6 cellular contexts compared by ENCODE assay signal in the genomic region with DNA sequence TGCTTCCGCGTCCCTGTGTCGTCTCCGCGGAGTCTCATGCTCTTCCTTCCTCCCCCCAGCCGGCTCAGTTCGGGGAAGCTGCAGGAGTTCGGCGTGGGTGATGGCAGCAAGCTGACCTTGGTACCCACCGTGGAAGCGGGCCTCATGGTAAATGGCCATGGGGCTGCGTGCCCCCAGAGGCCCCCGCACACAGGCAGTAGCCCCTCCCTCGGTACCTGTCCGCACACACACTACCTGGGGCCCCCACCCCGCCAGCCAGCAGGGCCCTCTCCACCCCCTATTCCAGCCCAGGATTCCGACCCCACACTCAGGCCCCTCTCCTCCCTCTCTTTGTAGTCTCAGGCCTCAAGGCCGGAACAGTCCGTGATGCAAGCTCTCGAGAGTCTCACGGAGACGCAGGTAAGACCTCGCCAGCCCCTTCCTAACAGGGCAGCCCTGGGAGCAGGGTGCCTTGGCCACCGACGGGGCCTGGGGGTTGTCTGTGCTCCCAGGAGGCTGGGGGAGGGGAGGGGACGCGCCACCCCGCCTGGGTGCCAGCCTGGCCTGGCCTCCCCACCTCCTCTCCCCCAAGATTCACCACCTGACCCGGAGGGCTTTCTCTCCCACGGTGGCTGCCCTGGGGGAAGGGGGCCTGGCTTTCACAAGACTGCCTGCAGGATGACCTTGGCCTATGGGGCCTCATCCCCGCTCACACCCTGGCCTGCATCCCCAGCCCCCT. TPM values are rescaled to one million over a fixed set of nuclear protein-coding genes. Genes with fewer than 3 reads are reported as not detected.
A peak's percentile ranks its signal among the peaks of the same experiment; 100 is the strongest.
DNase-seq lines count a peak whose midpoint lies in the region; ATAC-seq and TF ChIP-seq lines count a peak whose summit lies in the region.

No MANE protein-coding gene starts in this region.

- peaks cover 34% of the 10 kb centered on the region for H3K4me1 Mint-ChIP-seq in chondrocyte (ENCODE audit: low read depth)

- no peaks in the 10 kb centered on the region for H3K9me2 ChIP-seq in OCI-LY1 (ENCODE audit: low read depth, low read length)

- H3K27me3 ChIP-seq in OCI-LY1 (ENCODE audit: insufficient read depth, low read length) (no peaks in the 10 kb centered on the region), ovary (no peaks in the 10 kb centered on the region)

- peak overlapping the region; percentile 85 for H3K4me2 ChIP-seq in OCI-LY1 (ENCODE audit: low read length)

- H3K4me1 ChIP-seq in OCI-LY1 (ENCODE audit: insufficient read depth, low read length, severe bottlenecking) (peaks cover 21% of the 10 kb centered on the region), ovary (ENCODE audit: insufficient read depth) (peaks cover 22% of the 10 kb centered on the region)

- H3K27ac ChIP-seq in C4-2B (peak overlapping the region; percentile 96), OCI-LY1 (ENCODE audit: low read depth, low read length, poor library complexity, severe bottlenecking) (peak overlapping the region; percentile 95), ovary (peak overlapping the region; percentile 87 to 89)

- intact Hi-C loops in ovary (cut with DNase I), result no loop called here

- H3K36me3 Mint-ChIP-seq in chondrocyte (ENCODE audit: low read depth), result peaks cover 23% of the 10 kb centered on the region

- no peaks in the 10 kb centered on the region for H3K9me3 ChIP-seq in OCI-LY1 (ENCODE audit: low read length)
- H3K9me3 ChIP-seq in ovary, result no peaks in the 10 kb centered on the region

- TF ChIP-seq CTCF in C4-2B (conservative IDR thresholded peaks at IDR 0.05) (no peak), OCI-LY1 (IDR thresholded peaks at IDR 0.05; ENCODE audit: low read length) (no peak), chondrocyte (IDR thresholded peaks at IDR 0.05) (no peak), ovary (IDR thresholded peaks at IDR 0.05) (no peak)

- no peak for DNase-seq in chondrocyte (ENCODE audit: low spot score)
- peak in 2 of 5 donors; percentile 66 to 74 for DNase-seq in ovary
- DNase-seq in NCI-H345 treated with DMSO at 0.1 percent for 48 hours (lab: John Stamatoyannopoulos, UW; ENCODE audit: unreplicated experiment), result no peak

- H3K79me2 ChIP-seq in OCI-LY1 (ENCODE audit: insufficient read depth, low read length), result no peaks in the 10 kb centered on the region

- H3F3A ChIP-seq in OCI-LY1 (ENCODE audit: insufficient read depth, low read length), result no peaks in the 10 kb centered on the region

- no peak for TF ChIP-seq POLR2A in ovary (IDR thresholded peaks at IDR 0.05)

- H3K27ac Mint-ChIP-seq in chondrocyte (ENCODE audit: unreplicated experiment), result peak overlapping the region; percentile 92

- H3K9ac ChIP-seq in OCI-LY1 (ENCODE audit: low read length), result peak overlapping the region; percentile 91

- no peak for ATAC-seq in HG02852 (IDR thresholded peaks at IDR 0.05; ENCODE audit: unreplicated experiment)

- no peak overlapping the region for H2AFZ ChIP-seq in OCI-LY1 (ENCODE audit: low read length)

- H3K36me3 ChIP-seq in OCI-LY1 (ENCODE audit: insufficient read depth, low read length) (peaks cover 37% of the 10 kb centered on the region), ovary (no peaks in the 10 kb centered on the region)

- no peaks in the 10 kb centered on the region for H4K20me1 ChIP-seq in OCI-LY1 (ENCODE audit: insufficient read depth, low read length)

- peak overlapping the region; percentile 90 for H3K4me3 Mint-ChIP-seq in chondrocyte (ENCODE audit: unreplicated experiment)

- H3K4me3 ChIP-seq in OCI-LY1 (ENCODE audit: low read depth, low read length, poor library complexity, severe bottlenecking), result peak overlapping the region; percentile 76
- peak overlapping the region; percentile 65 for H3K4me3 ChIP-seq in ovary

- WGBS in ovary, 3 donors, result 5 to 7% (median 6%) methylated on average over 27 to 31 of the region's 31 CpGs

- H3K27me3 Mint-ChIP-seq in chondrocyte (ENCODE audit: low read depth), result no peaks in the 10 kb centered on the region

- TF ChIP-seq EP300 in ovary (IDR thresholded peaks at IDR 0.05), result no peak

- H3K9me3 Mint-ChIP-seq in chondrocyte (ENCODE audit: low read depth), result no peaks in the 10 kb centered on the region

RNA-seq across cellular contexts. Expression of a gene that starts 3.3 kb away (rescaled TPM):
- total RNA-seq in chondrocyte, result 64.5 to 75.3 TPM (median 68.3 TPM) in 3 replicates
- total RNA-seq in ovary, result 100 to 1,000 TPM in 5 of 7 donors, 10 to 100 TPM in 2; 44.9 to 261 (median 107) TPM
- polyA plus RNA-seq in ovary, result 10 to 100 TPM; 10.1 to 26.7 TPM

RNA-seq across cellular contexts. Expression of a gene that starts 10.1 kb away (rescaled TPM):
- total RNA-seq in chondrocyte (110 to 125 TPM (median 122 TPM) in 3 replicates), ovary (100 to 1,000 TPM in 6 of 7 donors, 10 to 100 TPM in 1; 71.9 to 218 (median 148) TPM)
- polyA plus RNA-seq in ovary, result 100 to 1,000 TPM in 1 of 2 donors, 1 to 10 TPM in 1; 1.3 to 110 TPM

RNA-seq across cellular contexts. Expression of a gene that starts 13.9 kb away (rescaled TPM):
- total RNA-seq in chondrocyte (4.8 to 9.0 TPM (median 7.6 TPM) in 3 replicates), ovary (10 to 100 TPM in 2 of 7 donors, 1 to 10 TPM in 2, under 1 TPM in 3; 0.61 to 21.1 (median 2.4) TPM)
- under 1 TPM in 1 of 2 donors, not detected in 1; 0.45 TPM for polyA plus RNA-seq in ovary

RNA-seq across cellular contexts. Expression of a gene that starts 17.5 kb away (rescaled TPM):
- 295 to 320 TPM (median 303 TPM) in 3 replicates for total RNA-seq in chondrocyte
- 100 to 1,000 TPM; 602 to 917 (median 855) TPM for total RNA-seq in ovary
- 1,000 to 10,000 TPM in 1 of 2 donors, 100 to 1,000 TPM in 1; 610 to 1,254 TPM for polyA plus RNA-seq in ovary

RNA-seq across cellular contexts. Expression of a gene that starts 23.7 kb away (rescaled TPM):
- 32.7 to 41.3 TPM (median 36.1 TPM) in 3 replicates for total RNA-seq in chondrocyte
- 10 to 100 TPM; 21.7 to 72.5 (median 26.7) TPM for total RNA-seq in ovary
- 10 to 100 TPM in 1 of 2 donors, under 1 TPM in 1; 0.30 to 35.2 TPM for polyA plus RNA-seq in ovary
